In genomic region chr11:95229199-95230053, GRCh38 we compare ENCODE assay signal across 9 cellular contexts. TPM values are rescaled to one million over a fixed set of nuclear protein-coding genes. Genes with fewer than 3 reads are reported as not detected.
DNase-seq lines count a peak whose midpoint lies in the region; ATAC-seq and TF ChIP-seq lines count a peak whose summit lies in the region.
"Had no signal": no experiment of that assay in that cellular context is flagged by ENCODE, and none has a peak within 500 bp of the region (broad histone marks: within the 10 kb centered on the region; RNA-seq: fewer than 3 reads in every experiment).

No MANE protein-coding gene starts in this region.

- peak overlapping the region; percentile 88 for H3K4me3 ChIP-seq in astrocyte of the cerebellum (ENCODE audit: low read depth, low read length)

- DNase-seq in Daoy (ENCODE audit: low read depth) (peak; percentile 5), NCI-H1417 treated with DMSO at 0.1 percent for 48 hours (lab: John Stamatoyannopoulos, UW) (peak; percentile 12), astrocyte of the cerebellum (ENCODE audit: low read depth) (no peak), left kidney (ENCODE audit: low read depth, low spot score) (peak; percentile 66), substantia nigra (lab: John Stamatoyannopoulos, UW) (peak in 6 of 49 donors; percentile 1 to 67 (median 4))

- H3K4me1 Mint-ChIP-seq in stimulated activated memory B cell treated with anti-CD40 and anti-IgM and Interleukin-4, amounts not matched to agents 10 μg/mL and 1 μg/mL and 100 μg/mL, for 72 hours, result peaks cover 17% of the 10 kb centered on the region

- H3K27ac Mint-ChIP-seq in stimulated activated memory B cell treated with anti-CD40 and anti-IgM and Interleukin-4, amounts not matched to agents 10 μg/mL and 1 μg/mL and 100 μg/mL, for 72 hours, result no peak overlapping the region

- TF ChIP-seq CTCF in astrocyte of the cerebellum (IDR thresholded peaks at IDR 0.05; ENCODE audit: low read depth, low read length, missing control alignments), result no peak

- H3K4me3 Mint-ChIP-seq in stimulated activated memory B cell treated with anti-CD40 and anti-IgM and Interleukin-4, amounts not matched to agents 10 μg/mL and 1 μg/mL and 100 μg/mL, for 72 hours, result no peak overlapping the region

- no peaks in the 10 kb centered on the region for H3K9me3 Mint-ChIP-seq in stimulated activated memory B cell treated with anti-CD40 and anti-IgM and Interleukin-4, amounts not matched to agents 10 μg/mL and 1 μg/mL and 100 μg/mL, for 72 hours

- peak overlapping the region; percentile 78 for H3K27ac ChIP-seq in substantia nigra (ENCODE audit: low read depth, low read length, poor library complexity, severe bottlenecking)
- H3K27ac ChIP-seq: SJSA1 had no signal

- no peak for ATAC-seq in HG03571 (IDR thresholded peaks at IDR 0.05; ENCODE audit: unreplicated experiment)
- ATAC-seq in HG02852 (IDR thresholded peaks at IDR 0.05; ENCODE audit: unreplicated experiment), result no peak
- no peak for ATAC-seq in stimulated activated memory B cell treated with anti-CD40 and anti-IgM and Interleukin-4, amounts not matched to agents 10 μg/mL and 1 μg/mL and 100 μg/mL, for 72 hours

- no peaks in the 10 kb centered on the region for H3K27me3 Mint-ChIP-seq in stimulated activated memory B cell treated with anti-CD40 and anti-IgM and Interleukin-4, amounts not matched to agents 10 μg/mL and 1 μg/mL and 100 μg/mL, for 72 hours

- in situ Hi-C loops in astrocyte of the cerebellum (cut with HindIII; ENCODE audit: low sequenced_read_pairs), result no loop called here

- H3K36me3 Mint-ChIP-seq in stimulated activated memory B cell treated with anti-CD40 and anti-IgM and Interleukin-4, amounts not matched to agents 10 μg/mL and 1 μg/mL and 100 μg/mL, for 72 hours, result peaks cover 19% of the 10 kb centered on the region

RNA-seq across cellular contexts. Expression of gene SESN3, which starts 1.6 kb away (rescaled TPM):
- total RNA-seq in Daoy (2014; rRNA removed; shearing (Covaris generic)), result 2.4 and 4.2 TPM in 2 replicates
